Comparison of ENCODE assay signal across 18 cellular contexts in genomic region chr4:135249006-135249405, GRCh38.
"Had no signal": no experiment of that assay in that cellular context is flagged by ENCODE, and none has a peak within 500 bp of the region (broad histone marks: within the 10 kb centered on the region; RNA-seq: fewer than 3 reads in every experiment).

No MANE protein-coding gene starts in this region.

- H3K4me1 ChIP-seq: adrenal gland, lower lobe of right lung, pancreas, stomach, testis had no signal

- H3K4me3 ChIP-seq: adrenal gland, cardiac muscle cell, lower lobe of right lung, pancreas, stomach, testis had no signal

- H3K36me3 ChIP-seq: adrenal gland, cardiac muscle cell, lower lobe of right lung, pancreas, stomach had no signal

- DNase-seq: activated CD4-positive, alpha-beta memory T cell treated with anti-CD3 and anti-CD28 coated beads, Interleukin-2, amount 10 ng/mL, durations not matched to agents 7 days and 5 days; activated CD4-positive, alpha-beta T cell treated with anti-CD3 and anti-CD28 coated beads for 4 hours; activated T-cell treated with anti-CD3 and anti-CD28 coated beads, Interleukin-2, amount 50 U/mL, for 24 hours; adrenal gland; foreskin fibroblast; glutamatergic neuron; hypothalamus; immature natural killer cell; left cardiac atrium; lower lobe of right lung; pancreas; stimulated activated CD4-positive, alpha-beta T cell treated with anti-CD3 and anti-CD28 coated beads, Interleukin-12 subunit alpha, Interleukin-12 subunit beta, amount 100 ng/mL, for 4 hours; stimulated activated CD4-positive, alpha-beta T cell treated with anti-CD3 and anti-CD28 coated beads, Interleukin-2, amount 100 ng/mL, for 24 hours; stomach; testis had no signal

- H3K27me3 ChIP-seq: adrenal gland, cardiac muscle cell, pancreas, stomach, testis had no signal

- H3K27ac ChIP-seq: adrenal gland, cardiac muscle cell, lower lobe of right lung, pancreas, stomach, testis had no signal

- FAIRE-seq: colon, endothelial cell of umbilical vein, pancreas had no signal

- H3K9me3 ChIP-seq: adrenal gland, lower lobe of right lung, pancreas, stomach, testis had no signal
